22 cellular contexts compared by ENCODE assay signal in genomic region chr6:82889117-82889516, GRCh38.
"Had no signal": no experiment of that assay in that cellular context is flagged by ENCODE, and none has a peak within 500 bp of the region (broad histone marks: within the 10 kb centered on the region; RNA-seq: fewer than 3 reads in every experiment).

No MANE protein-coding gene starts in this region.

- DNase-seq: colonic mucosa; cortex of kidney; dorsolateral prefrontal cortex; effector CD4-positive, alpha-beta T cell; effector memory CD4-positive, alpha-beta T cell; foreskin keratinocyte; gastrocnemius medialis; glutamatergic neuron; head of caudate nucleus; heart right ventricle; hippocampal formation; left cardiac atrium; left lung; left ventricle myocardium superior; lower lobe of right lung; mesenchymal stem cell; midbrain; naive thymus-derived CD4-positive, alpha-beta T cell had no signal

- FAIRE-seq: endothelial cell of umbilical vein, islet of Langerhans, keratinocyte had no signal

- H3K27ac ChIP-seq: colonic mucosa, dorsolateral prefrontal cortex, esophagus muscularis mucosa, foreskin keratinocyte, gastrocnemius medialis, heart right ventricle, left lung, lower lobe of right lung had no signal

- ATAC-seq: foreskin keratinocyte; gastrocnemius medialis; heart right ventricle; left cardiac atrium; left lung; left ventricle myocardium superior; lower lobe of right lung; naive thymus-derived CD4-positive, alpha-beta T cell had no signal

- H3K36me3 ChIP-seq: colonic mucosa, esophagus muscularis mucosa, gastrocnemius medialis, lower lobe of right lung had no signal

- H3K27me3 ChIP-seq: colonic mucosa, dorsolateral prefrontal cortex, esophagus muscularis mucosa, foreskin keratinocyte, gastrocnemius medialis, heart right ventricle, left lung had no signal

- H3K4me1 ChIP-seq: colonic mucosa, esophagus muscularis mucosa, foreskin keratinocyte, gastrocnemius medialis, heart right ventricle, left lung, lower lobe of right lung had no signal

- H3K4me3 ChIP-seq: colonic mucosa, dorsolateral prefrontal cortex, esophagus muscularis mucosa, gastrocnemius medialis, heart right ventricle, left lung, lower lobe of right lung had no signal

- H3K9me3 ChIP-seq: colonic mucosa, esophagus muscularis mucosa, gastrocnemius medialis, heart right ventricle, left lung, lower lobe of right lung had no signal
